ENCODE assay signal across 12 cellular contexts in genomic region chr9:134408389-134408788, GRCh38.
DNase-seq lines count a peak whose midpoint lies in the region; ATAC-seq, FAIRE-seq and TF ChIP-seq lines count a peak whose summit lies in the region.
"Had no signal": no experiment of that assay in that cellular context is flagged by ENCODE, and none has a peak within 500 bp of the region (broad histone marks: within the 10 kb centered on the region; RNA-seq: fewer than 3 reads in every experiment).

No MANE protein-coding gene starts in this region.

- no peaks in the 10 kb centered on the region for H3F3A ChIP-seq in OCI-LY1 (ENCODE audit: insufficient read depth, low read length)

- H3K4me3 Mint-ChIP-seq in Caco-2 (ENCODE audit: unreplicated experiment), result no peak overlapping the region
- H3K4me3 Mint-ChIP-seq: activated naive CD8-positive, alpha-beta T cell treated with anti-CD3 and anti-CD28 coated beads, Interleukin-2, amount 10 ng/mL, durations not matched to agents 7 days and 5 days; memory B cell had no signal

- peaks cover 47% of the 10 kb centered on the region for H3K36me3 Mint-ChIP-seq in Caco-2 (ENCODE audit: insufficient read depth, unreplicated experiment)
- H3K36me3 Mint-ChIP-seq: activated naive CD8-positive, alpha-beta T cell treated with anti-CD3 and anti-CD28 coated beads, Interleukin-2, amount 10 ng/mL, durations not matched to agents 7 days and 5 days had no signal

- no peaks in the 10 kb centered on the region for H3K9me1 ChIP-seq in endothelial cell of umbilical vein (replicated peaks; ENCODE audit: control insufficient read depth, extremely low read depth, insufficient read depth, low read length)

- H3K4me2 ChIP-seq in OCI-LY1 (ENCODE audit: low read length) (no peak overlapping the region), endothelial cell of umbilical vein (ENCODE audit: insufficient read depth, low read length) (no peak overlapping the region)

- TF ChIP-seq CTCF in Caco-2 (IDR thresholded peaks at IDR 0.05; ENCODE audit: insufficient read depth in 1 of 2, low read depth in 1 of 2, low read length in 1 of 2, severe bottlenecking in 1 of 2, unreplicated experiment in 1 of 2) (no peak), OCI-LY1 (IDR thresholded peaks at IDR 0.05; ENCODE audit: low read length) (peak; percentile 39; the same call in 1 of the 2 replicates), endothelial cell of umbilical vein (IDR thresholded peaks at IDR 0.05; ENCODE audit: extremely low read depth in 1 of 2, insufficient read depth in 1 of 2, low read depth in 1 of 2, low read length in 2 of 2) (peak in 1 of 2 donors; percentile 41)

- POLR2A ChIA-PET in Caco-2 (lab: Charles Lee), result no interaction called here
- POLR2A ChIA-PET in endothelial cell of umbilical vein (lab: Charles Lee), result no interaction called here
- POLR2A ChIA-PET in HEK293T (lab: Yijun Ruan, JAX), result no interaction called here

- CTCF ChIA-PET in Caco-2 (lab: Charles Lee), result no interaction called here
- CTCF ChIA-PET in endothelial cell of umbilical vein (lab: Charles Lee), result interaction anchor here (1.5 kb wide), 1 partner anchor 12 kb away, joined by 7 read pairs; no protein-coding TSS in a partner anchor
- CTCF ChIA-PET in HEK293T (lab: Yijun Ruan, JAX), result no interaction called here

- H3K27ac ChIP-seq in OCI-LY1 (ENCODE audit: low read depth, low read length, poor library complexity, severe bottlenecking), result no peak overlapping the region
- H3K27ac ChIP-seq in endothelial cell of umbilical vein (ENCODE audit: insufficient read depth, low read depth, low read length), result peak overlapping the region; percentile 94
- H3K27ac ChIP-seq in skeletal muscle tissue (ENCODE audit: low read depth, low read length), result peak overlapping the region; percentile 91

- H3K9ac ChIP-seq in OCI-LY1 (ENCODE audit: low read length), result no peak overlapping the region
- no peak overlapping the region for H3K9ac ChIP-seq in endothelial cell of umbilical vein (replicated peaks; ENCODE audit: extremely low read depth, insufficient read depth, low read length)
- H3K9ac ChIP-seq in skeletal muscle tissue (ENCODE audit: low read depth in 1 of 3, low read length in 3 of 3), result peak overlapping the region; percentile 70 to 91 (median 73)

- no peaks in the 10 kb centered on the region for H3K9me2 ChIP-seq in OCI-LY1 (ENCODE audit: low read depth, low read length)

- H3K36me3 ChIP-seq in Caco-2 (ENCODE audit: control insufficient read depth, insufficient read depth, low read length) (peaks cover 1% of the 10 kb centered on the region; the same call in 1 of the 2 replicates), OCI-LY1 (ENCODE audit: insufficient read depth, low read length) (no peaks in the 10 kb centered on the region), endothelial cell of umbilical vein (ENCODE audit: control insufficient read depth in 2 of 2, extremely low read depth in 1 of 2, insufficient read depth in 2 of 2, low read length in 2 of 2) (no peaks in the 10 kb centered on the region), skeletal muscle tissue (ENCODE audit: control insufficient read depth in 3 of 3, insufficient read depth in 3 of 3, low read length in 3 of 3) (peaks cover 0 to 5% (median 5%) of the 10 kb centered on the region in 3 donors)

- no peak for TF ChIP-seq POLR2A in endothelial cell of umbilical vein (IDR thresholded peaks at IDR 0.05; ENCODE audit: low read depth, low read length)

- no peak overlapping the region for H2AFZ ChIP-seq in OCI-LY1 (ENCODE audit: low read length)
- H2AFZ ChIP-seq in endothelial cell of umbilical vein (ENCODE audit: low read depth, low read length), result no peak overlapping the region

- intact Hi-C loops in Caco-2 (cut with micrococcal nuclease; ENCODE audit: unreplicated experiment) (no loop called here), endothelial cell of umbilical vein (cut with micrococcal nuclease) (no loop called here)

- H3K4me1 Mint-ChIP-seq in Caco-2 (ENCODE audit: low read depth, unreplicated experiment), result no peaks in the 10 kb centered on the region

- H3K4me3 ChIP-seq in Caco-2 (ENCODE audit: low read depth, low read length), result no peak overlapping the region
- H3K4me3 ChIP-seq in OCI-LY1 (ENCODE audit: low read depth, low read length, poor library complexity, severe bottlenecking), result no peak overlapping the region
- H3K4me3 ChIP-seq in endothelial cell of umbilical vein (replicated peaks in 1 of 3; ENCODE audit: insufficient read depth in 1 of 3, low read depth in 1 of 3, low read length in 3 of 3), result no peak overlapping the region
- H3K4me3 ChIP-seq in skeletal muscle tissue (ENCODE audit: low read length in 3 of 3), result peak overlapping the region; percentile 4 to 78 (median 77)

- DNase-seq in Caco-2 (no peak), endothelial cell of umbilical vein (ENCODE audit: low read depth, low spot score) (no peak), HEK293T (ENCODE audit: extremely low spot score) (no peak), Ammon's horn (ENCODE audit: low spot score) (no peak), RCC 7860 (ENCODE audit: low spot score) (no peak)
- DNase-seq: activated naive CD8-positive, alpha-beta T cell treated with anti-CD3 and anti-CD28 coated beads, Interleukin-2, amount 10 ng/mL, durations not matched to agents 7 days and 5 days; CD8-positive, alpha-beta memory T cell; NCI-H1048 had no signal

- H3K79me2 ChIP-seq in OCI-LY1 (ENCODE audit: insufficient read depth, low read length) (no peaks in the 10 kb centered on the region), endothelial cell of umbilical vein (ENCODE audit: control insufficient read depth, insufficient read depth, low read length) (peaks cover 3% of the 10 kb centered on the region)

- BruUV-seq in Caco-2 (replicated peaks; lab: Mats Ljungman, UMichigan) (no TSS peak), endothelial cell of umbilical vein (replicated peaks; lab: Mats Ljungman, UMichigan) (no TSS peak)

- no peaks in the 10 kb centered on the region for H3K27me3 ChIP-seq in Caco-2 (replicated peaks; ENCODE audit: control insufficient read depth, insufficient read depth, low read length)
- 0 out of 2 replicates have a peak, but pooled peaks cover 3% of the 10 kb centered on the region for H3K27me3 ChIP-seq in OCI-LY1 (ENCODE audit: insufficient read depth, low read length)
- no peaks in the 10 kb centered on the region for H3K27me3 ChIP-seq in endothelial cell of umbilical vein (ENCODE audit: control insufficient read depth in 2 of 2, insufficient read depth in 2 of 2, low read length in 2 of 2)
- no peaks in the 10 kb centered on the region for H3K27me3 ChIP-seq in skeletal muscle tissue (ENCODE audit: control insufficient read depth in 3 of 3, insufficient read depth in 3 of 3, low read length in 3 of 3)

- no peaks in the 10 kb centered on the region for H4K20me1 ChIP-seq in OCI-LY1 (ENCODE audit: insufficient read depth, low read length)
- H4K20me1 ChIP-seq in endothelial cell of umbilical vein (replicated peaks; ENCODE audit: control insufficient read depth, extremely low read depth, insufficient read depth, low read length), result no peaks in the 10 kb centered on the region

- H3K27me3 Mint-ChIP-seq in Caco-2 (ENCODE audit: insufficient read depth, unreplicated experiment), result no peaks in the 10 kb centered on the region
- H3K27me3 Mint-ChIP-seq: memory B cell had no signal

- H3K9me3 ChIP-seq in Caco-2, result no peaks in the 10 kb centered on the region
- no peaks in the 10 kb centered on the region for H3K9me3 ChIP-seq in OCI-LY1 (ENCODE audit: low read length)
- no peaks in the 10 kb centered on the region for H3K9me3 ChIP-seq in endothelial cell of umbilical vein (replicated peaks; ENCODE audit: control insufficient read depth, insufficient read depth, low read length)
- no peaks in the 10 kb centered on the region for H3K9me3 ChIP-seq in skeletal muscle tissue (ENCODE audit: control insufficient read depth in 3 of 3, low read length in 3 of 3)

- FAIRE-seq in endothelial cell of umbilical vein (lab: Jason Lieb, UNC), result no peak
- FAIRE-seq in RCC 7860 (lab: Jason Lieb, UNC), result no peak

- ATAC-seq in HG02759 (IDR thresholded peaks at IDR 0.05; ENCODE audit: unreplicated experiment), result no peak

- H3K9me3 Mint-ChIP-seq in Caco-2 (ENCODE audit: unreplicated experiment), result no peaks in the 10 kb centered on the region
- H3K9me3 Mint-ChIP-seq: activated naive CD8-positive, alpha-beta T cell treated with anti-CD3 and anti-CD28 coated beads, Interleukin-2, amount 10 ng/mL, durations not matched to agents 7 days and 5 days; CD8-positive, alpha-beta memory T cell; memory B cell had no signal

- H3K27ac Mint-ChIP-seq in Caco-2 (ENCODE audit: unreplicated experiment), result peak overlapping the region; percentile 76
- H3K27ac Mint-ChIP-seq: activated naive CD8-positive, alpha-beta T cell treated with anti-CD3 and anti-CD28 coated beads, Interleukin-2, amount 10 ng/mL, durations not matched to agents 7 days and 5 days had no signal

- dilution Hi-C loops in endothelial cell of umbilical vein (cut with MboI; ENCODE audit: extremely low pct_ligation_motif_present, low sequenced_read_pairs), result no loop called here

- H3K4me1 ChIP-seq in Caco-2 (peaks cover 9% of the 10 kb centered on the region), OCI-LY1 (ENCODE audit: insufficient read depth, low read length, severe bottlenecking) (peaks cover 17% of the 10 kb centered on the region), endothelial cell of umbilical vein (ENCODE audit: control insufficient read depth, extremely low read depth, insufficient read depth, low read length) (peaks cover 54% of the 10 kb centered on the region), skeletal muscle tissue (ENCODE audit: control insufficient read depth in 3 of 3, insufficient read depth in 3 of 3, low read length in 3 of 3) (peaks cover 100% of the 10 kb centered on the region in 3 donors)

TF ChIP-seq in endothelial cell of umbilical vein, 7 proteins besides CTCF, POLR2A, EP300 and RAD21 (continues in another document):
- no peak for TF ChIP-seq GATA2 (IDR thresholded peaks at IDR 0.05; ENCODE audit: insufficient read depth, insufficient read length, low read depth, low read length)
- TF ChIP-seq EZH2 (IDR thresholded peaks at IDR 0.05; ENCODE audit: borderline replicate concordance, low read depth, low read length, severe bottlenecking), result no peak
- no peak for TF ChIP-seq FOS (IDR thresholded peaks at IDR 0.05; ENCODE audit: borderline replicate concordance, insufficient read depth, low read length)
- TF ChIP-seq POLR2AphosphoS5 (IDR thresholded peaks at IDR 0.05; ENCODE audit: insufficient read depth, low read depth, low read length), result no peak

TF ChIP-seq in HEK293T, 16 proteins besides CTCF, POLR2A, EP300 and RAD21 (continues in another document):
- TF ChIP-seq, protein P1, sequence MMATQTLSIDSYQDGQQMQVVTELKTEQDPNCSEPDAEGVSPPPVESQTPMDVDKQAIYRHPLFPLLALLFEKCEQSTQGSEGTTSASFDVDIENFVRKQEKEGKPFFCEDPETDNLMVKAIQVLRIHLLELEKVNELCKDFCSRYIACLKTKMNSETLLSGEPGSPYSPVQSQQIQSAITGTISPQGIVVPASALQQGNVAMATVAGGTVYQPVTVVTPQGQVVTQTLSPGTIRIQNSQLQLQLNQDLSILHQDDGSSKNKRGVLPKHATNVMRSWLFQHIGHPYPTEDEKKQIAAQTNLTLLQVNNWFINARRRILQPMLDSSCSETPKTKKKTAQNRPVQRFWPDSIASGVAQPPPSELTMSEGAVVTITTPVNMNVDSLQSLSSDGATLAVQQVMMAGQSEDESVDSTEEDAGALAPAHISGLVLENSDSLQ (IDR thresholded peaks at IDR 0.05), result no peak
- no peak for TF ChIP-seq NFRKB (IDR thresholded peaks at IDR 0.05)
- TF ChIP-seq FOXA1 (IDR thresholded peaks at IDR 0.05), result no peak
- no peak for TF ChIP-seq LEF1 (IDR thresholded peaks at IDR 0.05; ENCODE audit: borderline replicate concordance)

Comparison
In these comparisons a context has a peak if more than half of its experiments do, and no peak if none do; other contexts are left out.
1. H3K4me3 ChIP-seq: peak in skeletal muscle tissue (3 of 3); none in Caco-2 (single experiment), OCI-LY1 (single experiment) and endothelial cell of umbilical vein (0 of 3).
2. H3K9ac ChIP-seq: peak in skeletal muscle tissue (3 of 3); none in OCI-LY1 (single experiment) and endothelial cell of umbilical vein (single experiment).